In genomic region chr5:80083115-80083890, GRCh38 we compare ENCODE assay signal across 8 cellular contexts. TPM values are rescaled to one million over a fixed set of nuclear protein-coding genes. Genes with fewer than 3 reads are reported as not detected.
DNase-seq lines count a peak whose midpoint lies in the region; ATAC-seq and TF ChIP-seq lines count a peak whose summit lies in the region.

No MANE protein-coding gene starts in this region.

- H3K27ac ChIP-seq in esophagus squamous epithelium = peak overlapping the region; percentile 2 to 69 (median 30)

- no peaks in the 10 kb centered on the region for H3K27me3 ChIP-seq in esophagus squamous epithelium

- TF ChIP-seq POLR2A in esophagus squamous epithelium (IDR thresholded peaks at IDR 0.05) = no peak

- H3K4me3 ChIP-seq in esophagus squamous epithelium = peak overlapping the region; percentile 4 to 56 (median 33)

- H3K27ac Mint-ChIP-seq in naive thymus-derived CD8-positive, alpha-beta T cell = peak overlapping the region in 9 of 10 donors; percentile 2 to 92 (median 76)

- peak; percentile 56 to 82 (median 68) for TF ChIP-seq CTCF in esophagus squamous epithelium (IDR thresholded peaks at IDR 0.05)

- peaks cover 5 to 14% (median 10%) of the 10 kb centered on the region in 3 donors for H3K4me1 ChIP-seq in esophagus squamous epithelium

- intact Hi-C loops in esophagus squamous epithelium (cut with DNase I) = no loop called here

- POLR2A ChIA-PET in naive thymus-derived CD8-positive, alpha-beta T cell (lab: Charles Lee) = interaction anchor here (0.9 to 1.3 kb wide), 2 partner anchors 222 to 225 kb away, joined by 3 to 4 read pairs; no protein-coding TSS in a partner anchor

- no peaks in the 10 kb centered on the region for H3K27me3 Mint-ChIP-seq in naive thymus-derived CD8-positive, alpha-beta T cell

- peaks cover 0 to 21% (median 9%) of the 10 kb centered on the region in 3 donors for H3K36me3 Mint-ChIP-seq in naive thymus-derived CD8-positive, alpha-beta T cell

- H3K4me1 Mint-ChIP-seq in naive thymus-derived CD8-positive, alpha-beta T cell = peaks cover 2 to 12% (median 8%) of the 10 kb centered on the region in 4 donors

- WGBS in esophagus squamous epithelium, 2 donors = 28 to 33% methylated on average over 16 to 19 of the region's 19 CpGs

- H3K4me3 Mint-ChIP-seq in naive thymus-derived CD8-positive, alpha-beta T cell = peak overlapping the region; percentile 56 to 91 (median 78)

- H3K36me3 ChIP-seq in esophagus squamous epithelium = no peaks in the 10 kb centered on the region

- DNase-seq in Daoy (ENCODE audit: low read depth) = peak; percentile 61
- DNase-seq in NCI-H526 (lab: John Stamatoyannopoulos, UW) = peak; percentile 34 to 70
- peak; percentile 7 for DNase-seq in activated T-cell treated with anti-CD3 and anti-CD28 coated beads for 24 hours (ENCODE audit: low read depth)
- DNase-seq in esophagus squamous epithelium (lab: John Stamatoyannopoulos, UW) = no peak
- peak in 5 of 10 donors; percentile 10 to 63 (median 55) for DNase-seq in naive thymus-derived CD8-positive, alpha-beta T cell
- no peak for DNase-seq in ureter (ENCODE audit: low spot score)

- peak; percentile 72 for ATAC-seq in HG03175 (IDR thresholded peaks at IDR 0.05; ENCODE audit: unreplicated experiment)
- peak; percentile 81 to 84 for ATAC-seq in naive thymus-derived CD8-positive, alpha-beta T cell
- no peak for ATAC-seq in HG03521 (IDR thresholded peaks at IDR 0.05; ENCODE audit: unreplicated experiment)

- H3K9me3 ChIP-seq in esophagus squamous epithelium = no peaks in the 10 kb centered on the region

- H3K9me3 Mint-ChIP-seq in naive thymus-derived CD8-positive, alpha-beta T cell = no peaks in the 10 kb centered on the region

RNA-seq across cellular contexts. Expression of gene THBS4, which starts 48.2 kb away (rescaled TPM):
- total RNA-seq in Daoy (2014; rRNA removed; shearing (Covaris generic)) = 3.2 and 6.5 TPM in 2 replicates
- total RNA-seq in esophagus squamous epithelium (1 to 10 TPM in 3 of 4 donors, under 1 TPM in 1; 0.44 to 4.7 (median 1.7) TPM), ureter (2.8 TPM)
- total RNA-seq in naive thymus-derived CD8-positive, alpha-beta T cell = under 1 TPM in 1 of 2 experiments, not detected in 1; 0.52 TPM
- polyA plus RNA-seq in naive thymus-derived CD8-positive, alpha-beta T cell = under 1 TPM in 1 of 3 donors, not detected in 2; 0.68 TPM

Comparison
In these comparisons a context has a peak if more than half of its experiments do, and no peak if none do; other contexts are left out.
1. DNase-seq: peak in Daoy (single experiment), NCI-H526 (2 of 2) and activated T-cell treated with anti-CD3 and anti-CD28 coated beads for 24 hours (single experiment); none in esophagus squamous epithelium (single experiment) and ureter (single experiment).